ENCODE assay signal across 8 cellular contexts in genomic region chr21:46229133-46229922, GRCh38. TPM values are rescaled to one million over a fixed set of nuclear protein-coding genes. Genes with fewer than 3 reads are reported as not detected.
DNase-seq lines count a peak whose midpoint lies in the region; ATAC-seq, FAIRE-seq and TF ChIP-seq lines count a peak whose summit lies in the region.

No MANE protein-coding gene starts in this region.

- POLR2A ChIA-PET in GM12878 (lab: Charles Lee) = interaction anchor here (1.2 to 1.3 kb wide), 2 partner anchors 12 to 24 kb away, joined by 3 to 4 read pairs; no protein-coding TSS in a partner anchor

- H2AFZ ChIP-seq in GM12878 (ENCODE audit: control insufficient read depth, low read depth, low read length) = peak overlapping the region; percentile 70

- no peak for FAIRE-seq in GM12891 (lab: Jason Lieb, UNC)
- no peak for FAIRE-seq in GM12878 (lab: Jason Lieb, UNC)

- H3K9me3 ChIP-seq in GM12878 (replicated peaks; ENCODE audit: control insufficient read depth, insufficient read depth, low read length) = no peaks in the 10 kb centered on the region

- TF ChIP-seq CTCF in GM12878 (IDR thresholded peaks at IDR 0.05 in 2 of 3, conservative IDR thresholded peaks at IDR 0.05 in 1 of 3; ENCODE audit: control insufficient read depth in 2 of 3, extremely low read depth in 1 of 3, insufficient read depth in 1 of 3, low read depth in 3 of 3, low read length in 3 of 3) = peak; percentile 24 to 65 (median 58); a peak in 5 of 6 replicates

- peak; percentile 18 for DNase-seq in ACHN
- peak; percentile 53 for DNase-seq in GM12891 (ENCODE audit: insufficient read length, low spot score)
- DNase-seq in NCI-H510A (lab: John Stamatoyannopoulos, UW) = peak; percentile 53
- no peak for DNase-seq in GM12878 (ENCODE audit: low read depth, low spot score)
- peak in 8 of 49 donors; percentile 58 to 93 (median 76) for DNase-seq in substantia nigra (lab: John Stamatoyannopoulos, UW)
- DNase-seq in NAMALWA (ENCODE audit: low spot score) = no peak

- CTCF ChIA-PET in GM12878 (lab: Yijun Ruan, JAX) = interaction anchor here (0.7 to 9.7 kb wide), 6 partner anchors 23 to 1090 kb away, joined by 3 to 59 read pairs (median 10); partner anchors contain the start of genes MCM3AP and YBEY

- H3K4me3 ChIP-seq in GM12878 = peak overlapping the region; percentile 73

- H3K9ac ChIP-seq in GM12878 (ENCODE audit: control insufficient read depth, insufficient read depth, low read length) = peak overlapping the region; percentile 73

- no peak for TF ChIP-seq EP300 in GM12878 (IDR thresholded peaks at IDR 0.05; ENCODE audit: borderline replicate concordance in 1 of 2, control insufficient read depth in 1 of 2, low read depth in 2 of 2, low read length in 2 of 2)

- no peak for TF ChIP-seq RAD21 in GM12878 (IDR thresholded peaks at IDR 0.05; ENCODE audit: insufficient read depth, low read depth, low read length)

- peaks cover 50% of the 10 kb centered on the region for H3K79me2 ChIP-seq in GM12878 (ENCODE audit: control insufficient read depth, insufficient read depth, low read length)

- SMC1A ChIA-PET in GM12878 (lab: Charles Lee; ENCODE audit: uncharacterized antibody, unreplicated experiment) = interaction anchor here (0.6 to 2.5 kb wide), 3 partner anchors 24 to 142 kb away, joined by 4 to 15 read pairs (median 4); no protein-coding TSS in a partner anchor

- H4K20me1 ChIP-seq in GM12878 (ENCODE audit: control insufficient read depth, insufficient read depth) = no peaks in the 10 kb centered on the region

- peaks cover 0 to 5% of the 10 kb centered on the region in 2 experiments; a peak in 2 of 4 replicates for H3K36me3 ChIP-seq in GM12878 (ENCODE audit: control insufficient read depth in 2 of 2, insufficient read depth in 2 of 2, low read length in 1 of 2)

- intact Hi-C loops in GM12878 (cut with micrococcal nuclease; ENCODE audit: unreplicated experiment) = loop anchor here (5.0 kb wide), 2 partner anchors 58 to 87 kb away; partner anchors contain the start of genes MCM3AP and YBEY

- 9% methylated on average over 21 of the region's 72 CpGs for WGBS in GM12878 (ENCODE audit: insufficient coverage, insufficient replicate concordance, low lambda C conversion rate, missing lambda C conversion rate)

- no TSS peak for BruUV-seq in GM12878 (replicated peaks; lab: Mats Ljungman, UMichigan)

- ATAC-seq in HG02885 (IDR thresholded peaks at IDR 0.05; ENCODE audit: poor library complexity, unreplicated experiment) (peak; percentile 26), GM12878 (peak; percentile 50)

- peaks cover 5% of the 10 kb centered on the region; the same call in 1 of the 2 replicates for H3K4me1 ChIP-seq in GM12878 (ENCODE audit: control insufficient read depth, insufficient read depth, low read length)

- H3K27ac ChIP-seq in GM12878 (ENCODE audit: control insufficient read depth, insufficient read depth) (peak overlapping the region; percentile 73), layer of hippocampus (ENCODE audit: low read depth, low read length) (peak overlapping the region; percentile 74), substantia nigra (ENCODE audit: low read depth, low read length, poor library complexity, severe bottlenecking) (peak overlapping the region; percentile 80)

- in situ Hi-C loops in ACHN (cut with HindIII; ENCODE audit: low pct_ligation_motif_present, low pct_unique_long_range_greater_than_20kb, low sequenced_read_pairs) (no loop called here), GM12878 (cut with MboI) (no loop called here)

- RAD21 ChIA-PET in GM12878 (lab: Charles Lee; ENCODE audit: unreplicated experiment) = interaction anchor here (4.0 kb wide), 1 partner anchor 25 kb away, joined by 19 read pairs; no protein-coding TSS in a partner anchor

- peak; percentile 54 for TF ChIP-seq POLR2A in GM12891 (IDR thresholded peaks at IDR 0.05; ENCODE audit: low read depth, low read length)
- peak; percentile 43 for TF ChIP-seq POLR2A in GM12878 (IDR thresholded peaks at IDR 0.05; ENCODE audit: low read depth, low read length)

- peak overlapping the region; percentile 90 for H3K4me2 ChIP-seq in GM12878 (ENCODE audit: control insufficient read depth, insufficient read depth)

- no peaks in the 10 kb centered on the region for H3K27me3 ChIP-seq in GM12878 (replicated peaks in 1 of 2; ENCODE audit: control insufficient read depth in 2 of 2, insufficient read depth in 2 of 2, low read length in 1 of 2)
- H3K27me3 ChIP-seq in layer of hippocampus (ENCODE audit: control insufficient read depth, insufficient read depth, low read length) = no peaks in the 10 kb centered on the region

RNA-seq across cellular contexts. Expression of gene LSS, which starts 0.8 kb away (rescaled TPM):
- polyA plus RNA-seq in GM12891 (2012; ENCODE audit: low read depth, missing spikeins) = 36.0 TPM
- total RNA-seq in GM12878 (2013; cell fraction: nucleolus; rRNA removed) = 310 and 374 TPM in 2 replicates
- total RNA-seq in GM12878 (2014; rRNA removed) = 61.4 and 65.2 TPM in 2 replicates
- 19.6 and 20.3 TPM in 2 replicates for total RNA-seq in GM12878 (2014; rRNA removed; fragmentation: Illumina TruSeq; extraction: Trizol)
- 82.4 and 86.4 TPM in 2 replicates for total RNA-seq in GM12878 (2021)
- polyA plus RNA-seq in GM12878 (2011; ENCODE audit: low read depth) = 24.8 TPM
- 26.1 and 51.3 TPM in 2 replicates for polyA plus RNA-seq in GM12878 (2011; rRNA removed)
- polyA plus RNA-seq in GM12878 (2011; cell fraction: cytosol; rRNA removed) = 53.2 and 64.3 TPM in 2 replicates
- 250 and 378 TPM in 2 replicates for polyA plus RNA-seq in GM12878 (2011; cell fraction: nucleus; rRNA removed)
- polyA plus RNA-seq in GM12878 (2012) = 46.0 and 62.0 TPM in 2 replicates
- 18.3 and 24.0 TPM in 2 replicates for polyA plus RNA-seq in GM12878 (2014; fragmentation: Illumina TruSeq; extraction: Trizol)
- 1 to 10 TPM; 2.9 to 3.7 TPM for polyA plus RNA-seq in GM12878 (2014; fragmentation: Nextera tagmentation; extraction: Ambion mirVana)
- 60.9 and 68.4 TPM in 2 replicates for polyA plus RNA-seq in GM12878 (2014; rRNA removed)
- polyA plus RNA-seq in GM12878 (2016; fragmentation: Nextera tagmentation; extraction: Ambion mirVana) = 10 to 100 TPM; 25.5 to 29.4 TPM
- polyA minus RNA-seq in GM12878 (2011; rRNA and poly(A)+ RNA removed) = 80.4 and 121 TPM in 2 replicates
- polyA minus RNA-seq in GM12878 (2011; cell fraction: cytosol; rRNA and poly(A)+ RNA removed) = 12.8 and 21.1 TPM in 2 replicates
- polyA minus RNA-seq in GM12878 (2011; cell fraction: nucleus; rRNA and poly(A)+ RNA removed) = 44.5 and 53.5 TPM in 2 replicates

RNA-seq across cellular contexts. Expression of gene SPATC1L, which starts 45.1 kb away (rescaled TPM):
- polyA plus RNA-seq in GM12891 (2012; ENCODE audit: low read depth, missing spikeins) = 6.9 TPM
- 4.8 and 4.9 TPM in 2 replicates for total RNA-seq in GM12878 (2013; cell fraction: nucleolus; rRNA removed)
- 6.4 and 6.8 TPM in 2 replicates for total RNA-seq in GM12878 (2014; rRNA removed)
- total RNA-seq in GM12878 (2014; rRNA removed; fragmentation: Illumina TruSeq; extraction: Trizol) = 2.5 and 2.8 TPM in 2 replicates
- 9.5 and 11.2 TPM in 2 replicates for total RNA-seq in GM12878 (2021)
- polyA plus RNA-seq in GM12878 (2011; ENCODE audit: low read depth) = 3.8 TPM
- 0.72 and 1.4 TPM in 2 replicates for polyA plus RNA-seq in GM12878 (2011; rRNA removed)
- 4.3 and 4.6 TPM in 2 replicates for polyA plus RNA-seq in GM12878 (2011; cell fraction: cytosol; rRNA removed)
- polyA plus RNA-seq in GM12878 (2011; cell fraction: nucleus; rRNA removed) = 9.9 and 12.8 TPM in 2 replicates
- polyA plus RNA-seq in GM12878 (2012) = 14.3 and 20.3 TPM in 2 replicates
- polyA plus RNA-seq in GM12878 (2014; fragmentation: Illumina TruSeq; extraction: Trizol) = 0.38 and 2.1 TPM in 2 replicates
- polyA plus RNA-seq in GM12878 (2014; fragmentation: Nextera tagmentation; extraction: Ambion mirVana) = not detected
- polyA plus RNA-seq in GM12878 (2014; rRNA removed) = 5.9 and 7.2 TPM in 2 replicates
- polyA plus RNA-seq in GM12878 (2016; fragmentation: Nextera tagmentation; extraction: Ambion mirVana) = 10 to 100 TPM; 13.4 to 16.0 TPM
- polyA minus RNA-seq in GM12878 (2011; rRNA and poly(A)+ RNA removed) = 1.0 and 3.0 TPM in 2 replicates
- 5.0 and 6.5 TPM in 2 replicates for polyA minus RNA-seq in GM12878 (2011; cell fraction: cytosol; rRNA and poly(A)+ RNA removed)
- polyA minus RNA-seq in GM12878 (2011; cell fraction: nucleus; rRNA and poly(A)+ RNA removed) = 1.7 and 2.7 TPM in 2 replicates

RNA-seq across cellular contexts. Expression of gene MCM3AP, which starts 56.1 kb away (rescaled TPM):
- polyA plus RNA-seq in GM12891 (2012; ENCODE audit: low read depth, missing spikeins) = 38.5 TPM
- total RNA-seq in GM12878 (2013; cell fraction: nucleolus; rRNA removed) = 241 and 252 TPM in 2 replicates
- total RNA-seq in GM12878 (2014; rRNA removed) = 53.8 and 53.9 TPM in 2 replicates
- 32.4 and 39.7 TPM in 2 replicates for total RNA-seq in GM12878 (2014; rRNA removed; fragmentation: Illumina TruSeq; extraction: Trizol)
- total RNA-seq in GM12878 (2021) = 94.3 and 95.7 TPM in 2 replicates
- polyA plus RNA-seq in GM12878 (2011; ENCODE audit: low read depth) = 28.0 TPM
- 42.3 and 45.3 TPM in 2 replicates for polyA plus RNA-seq in GM12878 (2011; rRNA removed)
- 53.3 and 76.7 TPM in 2 replicates for polyA plus RNA-seq in GM12878 (2011; cell fraction: cytosol; rRNA removed)
- 140 and 149 TPM in 2 replicates for polyA plus RNA-seq in GM12878 (2011; cell fraction: nucleus; rRNA removed)
- polyA plus RNA-seq in GM12878 (2012) = 42.7 and 46.1 TPM in 2 replicates
- polyA plus RNA-seq in GM12878 (2014; fragmentation: Illumina TruSeq; extraction: Trizol) = 34.3 and 39.3 TPM in 2 replicates
- polyA plus RNA-seq in GM12878 (2014; fragmentation: Nextera tagmentation; extraction: Ambion mirVana) = 1 to 10 TPM; 6.1 to 8.8 TPM
- polyA plus RNA-seq in GM12878 (2014; rRNA removed) = 48.6 and 54.6 TPM in 2 replicates
- polyA plus RNA-seq in GM12878 (2016; fragmentation: Nextera tagmentation; extraction: Ambion mirVana) = 10 to 100 TPM; 54.5 to 64.6 TPM
- polyA minus RNA-seq in GM12878 (2011; rRNA and poly(A)+ RNA removed) = 54.7 and 88.0 TPM in 2 replicates
- 58.8 and 74.2 TPM in 2 replicates for polyA minus RNA-seq in GM12878 (2011; cell fraction: cytosol; rRNA and poly(A)+ RNA removed)
- polyA minus RNA-seq in GM12878 (2011; cell fraction: nucleus; rRNA and poly(A)+ RNA removed) = 94.2 and 133 TPM in 2 replicates

RNA-seq across cellular contexts. Expression of gene YBEY, which starts 56.8 kb away (rescaled TPM):
- polyA plus RNA-seq in GM12891 (2012; ENCODE audit: low read depth, missing spikeins) = 20.5 TPM
- 26.3 and 29.9 TPM in 2 replicates for total RNA-seq in GM12878 (2013; cell fraction: nucleolus; rRNA removed)
- total RNA-seq in GM12878 (2014; rRNA removed) (16.7 and 18.1 TPM in 2 replicates), GM12878 (2014; rRNA removed; fragmentation: Illumina TruSeq; extraction: Trizol) (16.5 and 16.9 TPM in 2 replicates), GM12878 (2021) (13.2 and 13.8 TPM in 2 replicates)
- polyA plus RNA-seq in GM12878 (2011; ENCODE audit: low read depth) = 16.6 TPM
- polyA plus RNA-seq in GM12878 (2011; rRNA removed) (31.1 and 38.1 TPM in 2 replicates), GM12878 (2014; fragmentation: Illumina TruSeq; extraction: Trizol) (18.9 and 22.1 TPM in 2 replicates), GM12878 (2014; fragmentation: Nextera tagmentation; extraction: Ambion mirVana) (10 to 100 TPM in 1 of 2 experiments, 1 to 10 TPM in 1; 6.5 to 11.3 TPM), GM12878 (2014; rRNA removed) (27.1 and 31.4 TPM in 2 replicates), GM12878 (2016; fragmentation: Nextera tagmentation; extraction: Ambion mirVana) (10 to 100 TPM; 20.2 to 20.9 TPM)
- polyA plus RNA-seq in GM12878 (2011; cell fraction: cytosol; rRNA removed) = 18.4 and 21.1 TPM in 2 replicates
- 19.4 and 23.3 TPM in 2 replicates for polyA plus RNA-seq in GM12878 (2011; cell fraction: nucleus; rRNA removed)
- polyA plus RNA-seq in GM12878 (2012) = 20.8 and 20.9 TPM in 2 replicates
- 11.4 and 12.3 TPM in 2 replicates for polyA minus RNA-seq in GM12878 (2011; rRNA and poly(A)+ RNA removed)
- 5.4 and 5.9 TPM in 2 replicates for polyA minus RNA-seq in GM12878 (2011; cell fraction: cytosol; rRNA and poly(A)+ RNA removed)
- polyA minus RNA-seq in GM12878 (2011; cell fraction: nucleus; rRNA and poly(A)+ RNA removed) = 12.5 and 13.5 TPM in 2 replicates

Comparison
In these comparisons a context has a peak if more than half of its experiments do, and no peak if none do; other contexts are left out.
1. DNase-seq: peak in ACHN (single experiment), GM12891 (single experiment) and NCI-H510A (single experiment); none in GM12878 (single experiment) and NAMALWA (single experiment).
2. Peak in every context shown above with its lines, with median percentiles within 50 percentile points of each other: H3K27ac ChIP-seq.